Comparison of ENCODE assay signal across 10 cellular contexts in genomic region chr13:27712421-27712820, GRCh38.
DNase-seq lines count a peak whose midpoint lies in the region; ATAC-seq, FAIRE-seq and TF ChIP-seq lines count a peak whose summit lies in the region.
"Had no signal": no experiment of that assay in that cellular context is flagged by ENCODE, and none has a peak within 500 bp of the region (broad histone marks: within the 10 kb centered on the region; RNA-seq: fewer than 3 reads in every experiment).

No MANE protein-coding gene starts in this region.

- TF ChIP-seq RAD21 in Ishikawa (IDR thresholded peaks at IDR 0.05; ENCODE audit: low read depth), result peak; percentile 38; the same call in 1 of the 2 replicates

- no peaks in the 10 kb centered on the region for H3K36me3 ChIP-seq in pancreas

- TF ChIP-seq CTCF in pancreas (IDR thresholded peaks at IDR 0.05), result peak in 1 of 4 donors; percentile 23
- TF ChIP-seq CTCF in dorsolateral prefrontal cortex (IDR thresholded peaks at IDR 0.05 in 54 of 56, conservative IDR thresholded peaks at IDR 0.05 in 2 of 56; ENCODE audit: low read depth in 1 of 56, partially characterized antibody in 56 of 56), result peak in 11 of 56 donors; percentile 10 to 45 (median 24)

- H3K4me3 ChIP-seq in pancreas, result no peak overlapping the region
- no peak overlapping the region for H3K4me3 ChIP-seq in dorsolateral prefrontal cortex

- ATAC-seq in activated CD4-positive, alpha-beta T cell treated with anti-CD3 and anti-CD28 coated beads for 36 hours, result no peak
- ATAC-seq in pancreas, result peak; percentile 58 to 89 (median 80)
- no peak for ATAC-seq in GM19452 (IDR thresholded peaks at IDR 0.05; ENCODE audit: unreplicated experiment)

- peaks cover 5% of the 10 kb centered on the region for H3K27me3 Mint-ChIP-seq in activated CD4-positive, alpha-beta T cell treated with anti-CD3 and anti-CD28 coated beads for 36 hours

- no peaks in the 10 kb centered on the region for H3K9me3 Mint-ChIP-seq in activated CD4-positive, alpha-beta T cell treated with anti-CD3 and anti-CD28 coated beads for 36 hours (ENCODE audit: low read depth)
- H3K9me3 Mint-ChIP-seq: stimulated activated naive CD8-positive, alpha-beta T cell treated with anti-CD3 and anti-CD28 coated beads, Interleukin-15, Interleukin-2, amounts not matched to agents 100 ng/mL and 50 ng/mL, for 24 hours had no signal

- H3K27ac ChIP-seq in pancreas (no peak overlapping the region), dorsolateral prefrontal cortex (no peak overlapping the region)
- H3K27ac ChIP-seq: KMS-11 had no signal

- intact Hi-C loops in activated CD4-positive, alpha-beta T cell treated with anti-CD3 and anti-CD28 coated beads for 36 hours (cut with DNase I, micrococcal nuclease), result loop anchor here (2.0 to 10.0 kb wide), 2 partner anchors 158 to 180 kb away; no protein-coding TSS in a partner anchor
- intact Hi-C loops in pancreas (cut with DNase I) (loop anchor here in 1 of 3 donors (10.0 kb wide), 1 partner anchor 188 kb away; no protein-coding TSS in a partner anchor), dorsolateral prefrontal cortex (cut with DNase I) (no loop called here)

- no peak for FAIRE-seq in pancreas (lab: Jason Lieb, UNC)

- TF ChIP-seq EP300 in Ishikawa (IDR thresholded peaks at IDR 0.05; ENCODE audit: borderline replicate concordance), result no peak

- no peaks in the 10 kb centered on the region for H3K4me1 Mint-ChIP-seq in activated CD4-positive, alpha-beta T cell treated with anti-CD3 and anti-CD28 coated beads for 36 hours

- CTCF ChIA-PET in activated CD4-positive, alpha-beta T cell treated with anti-CD3 and anti-CD28 coated beads for 36 hours (lab: Charles Lee), result interaction anchor here (1.1 kb wide), 1 partner anchor 209 kb away, joined by 3 read pairs; no protein-coding TSS in a partner anchor

- H3K36me3 Mint-ChIP-seq in activated CD4-positive, alpha-beta T cell treated with anti-CD3 and anti-CD28 coated beads for 36 hours (ENCODE audit: low read depth), result no peaks in the 10 kb centered on the region

- H3K4me1 ChIP-seq in pancreas, result no peaks in the 10 kb centered on the region

- peak; percentile 34 for DNase-seq in activated CD4-positive, alpha-beta T cell treated with anti-CD3 and anti-CD28 coated beads for 36 hours
- no peak for DNase-seq in activated CD4-positive, alpha-beta T cell treated with anti-CD3 and anti-CD28 coated beads for 48 hours
- peak; percentile 39 for DNase-seq in dermis blood vessel endothelial cell
- peak in 4 of 6 donors; percentile 25 to 41 (median 30) for DNase-seq in pancreas
- no peak for DNase-seq in NCI-H1436 treated with DMSO at 0.1 percent for 48 hours (lab: John Stamatoyannopoulos, UW)
- DNase-seq in dorsolateral prefrontal cortex, result no peak

- WGBS in pancreas, 2 donors, result 25 to 27% methylated on average over 2 of the region's 2 CpGs

- H3K9me3 ChIP-seq in pancreas, result no peaks in the 10 kb centered on the region

- POLR2A ChIA-PET in activated CD4-positive, alpha-beta T cell treated with anti-CD3 and anti-CD28 coated beads for 36 hours (lab: Charles Lee), result no interaction called here

- no peak overlapping the region for H3K4me3 Mint-ChIP-seq in activated CD4-positive, alpha-beta T cell treated with anti-CD3 and anti-CD28 coated beads for 36 hours
- H3K4me3 Mint-ChIP-seq: stimulated activated naive CD8-positive, alpha-beta T cell treated with anti-CD3 and anti-CD28 coated beads, Interleukin-15, Interleukin-2, amounts not matched to agents 100 ng/mL and 50 ng/mL, for 24 hours had no signal

- H3K27ac Mint-ChIP-seq in activated CD4-positive, alpha-beta T cell treated with anti-CD3 and anti-CD28 coated beads for 36 hours, result no peak overlapping the region
- H3K27ac Mint-ChIP-seq: stimulated activated naive CD8-positive, alpha-beta T cell treated with anti-CD3 and anti-CD28 coated beads, Interleukin-15, Interleukin-2, amounts not matched to agents 100 ng/mL and 50 ng/mL, for 24 hours had no signal

- H3K27me3 ChIP-seq in pancreas (no peaks in the 10 kb centered on the region), dorsolateral prefrontal cortex (peaks cover 0 to 29% (median 0%) of the 10 kb centered on the region in 45 donors)

TF ChIP-seq in Ishikawa, 13 proteins besides CTCF, POLR2A, EP300 and RAD21:
- TF ChIP-seq TEAD4 (IDR thresholded peaks at IDR 0.05) (no peak), ZBTB7A (IDR thresholded peaks at IDR 0.05; ENCODE audit: low read depth) (no peak), NFIC (IDR thresholded peaks at IDR 0.05) (no peak), REST (IDR thresholded peaks at IDR 0.05; ENCODE audit: low read depth) (no peak), FOXM1 (IDR thresholded peaks at IDR 0.05; ENCODE audit: borderline replicate concordance, low read depth) (no peak), YY1 (IDR thresholded peaks at IDR 0.05; ENCODE audit: low read depth) (no peak), USF1 (IDR thresholded peaks at IDR 0.05) (no peak), CEBPB (IDR thresholded peaks at IDR 0.05) (no peak), TCF12 (IDR thresholded peaks at IDR 0.05; ENCODE audit: low read depth) (no peak)
TF ChIP-seq in Ishikawa: peak in this region for 0.

Comparison
In these comparisons a context has a peak if more than half of its experiments do, and no peak if none do; other contexts are left out.
1. DNase-seq: peak in activated CD4-positive, alpha-beta T cell treated with anti-CD3 and anti-CD28 coated beads for 36 hours (single experiment), dermis blood vessel endothelial cell (single experiment) and pancreas (4 of 6); none in activated CD4-positive, alpha-beta T cell treated with anti-CD3 and anti-CD28 coated beads for 48 hours (single experiment), NCI-H1436 treated with DMSO at 0.1 percent for 48 hours (single experiment) and dorsolateral prefrontal cortex (0 of 10).
2. ATAC-seq: peak in pancreas (4 of 4); none in activated CD4-positive, alpha-beta T cell treated with anti-CD3 and anti-CD28 coated beads for 36 hours (single experiment) and GM19452 (single experiment).
3. intact Hi-C loops: an anchor here in activated CD4-positive, alpha-beta T cell treated with anti-CD3 and anti-CD28 coated beads for 36 hours (2.0 to 10.0 kb wide); none called in dorsolateral prefrontal cortex.